8 cellular contexts compared by ENCODE assay signal in the genomic region with DNA sequence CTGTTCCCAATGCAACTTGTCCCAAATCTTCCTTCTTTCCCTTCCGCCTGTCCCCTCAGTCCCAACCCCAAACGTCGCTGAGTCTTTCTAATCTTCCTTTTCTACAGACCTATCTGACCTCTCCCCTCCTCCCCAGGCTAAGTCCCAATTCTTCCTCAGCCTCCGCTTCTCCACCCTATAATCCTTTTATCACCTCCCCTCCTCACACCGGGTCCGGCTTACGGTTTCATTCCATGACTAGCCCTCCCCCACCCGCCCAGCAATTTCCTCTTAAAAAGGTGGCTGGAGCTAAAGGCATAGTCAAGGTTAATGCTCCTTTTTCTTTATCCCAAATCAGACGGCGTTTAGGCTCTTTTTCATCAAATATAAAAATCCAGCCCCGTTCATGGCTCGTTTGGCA.
DNase-seq lines count a peak whose midpoint lies in the region; ATAC-seq and TF ChIP-seq lines count a peak whose summit lies in the region.
"Not testable (repeated sequence)": the region's sequence is repeated elsewhere in the genome, so short reads cannot be mapped to it uniquely, and the experiment has no call there.

No MANE protein-coding gene starts in this region.

- not testable (repeated sequence) for H2AK5ac ChIP-seq in H9 (ENCODE audit: insufficient read length, low read length)
- H2AK5ac ChIP-seq in IMR-90 (ENCODE audit: low read depth, low read length): peak overlapping the region; percentile 33; the same call in 1 of the 2 replicates

- not testable (repeated sequence) for H2BK120ac ChIP-seq in H9 (ENCODE audit: low read depth, low read length, poor library complexity, severe bottlenecking); IMR-90 (ENCODE audit: low read depth, low read length)

- H4K20me1 ChIP-seq in H9 (ENCODE audit: control insufficient read depth, insufficient read depth, insufficient read length); IMR-90 (ENCODE audit: insufficient read depth, low read length): not testable (repeated sequence)

- not testable (repeated sequence) for H3K18ac ChIP-seq in H9 (ENCODE audit: insufficient read length, low read depth, low read length); IMR-90 (ENCODE audit: low read depth, low read length)

- not testable (repeated sequence) for H3K27me3 Mint-ChIP-seq in H9 (ENCODE audit: low read depth); activated CD4-positive, alpha-beta T cell treated with anti-CD3 and anti-CD28 coated beads, Interleukin-2, amount 10 ng/mL, durations not matched to agents 24 days and 14 days; MCF 10A (ENCODE audit: insufficient read depth, unreplicated experiment); stimulated activated memory B cell treated with anti-CD40 and anti-IgM and Interleukin-4, amounts not matched to agents 10 μg/mL and 1 μg/mL and 100 μg/mL, for 72 hours

- CTCF ChIA-PET in IMR-90 (lab: Yijun Ruan, JAX); Panc1 (lab: Charles Lee); MCF 10A (lab: Yijun Ruan, JAX): not testable (repeated sequence)

- H3K27ac Mint-ChIP-seq in H9: peak overlapping the region; percentile 97 to 100 (median 99)
- H3K27ac Mint-ChIP-seq in activated CD4-positive, alpha-beta T cell treated with anti-CD3 and anti-CD28 coated beads, Interleukin-2, amount 10 ng/mL, durations not matched to agents 24 days and 14 days: peak overlapping the region; percentile 26
- peak overlapping the region; percentile 77 for H3K27ac Mint-ChIP-seq in MCF 10A (ENCODE audit: low read depth, unreplicated experiment)
- H3K27ac Mint-ChIP-seq in stimulated activated memory B cell treated with anti-CD40 and anti-IgM and Interleukin-4, amounts not matched to agents 10 μg/mL and 1 μg/mL and 100 μg/mL, for 72 hours: peak overlapping the region; percentile 8

- not testable (repeated sequence) for H3K9me3 Mint-ChIP-seq in H9; activated CD4-positive, alpha-beta T cell treated with anti-CD3 and anti-CD28 coated beads, Interleukin-2, amount 10 ng/mL, durations not matched to agents 24 days and 14 days; MCF 10A (ENCODE audit: unreplicated experiment); stimulated activated memory B cell treated with anti-CD40 and anti-IgM and Interleukin-4, amounts not matched to agents 10 μg/mL and 1 μg/mL and 100 μg/mL, for 72 hours

- H3K9ac ChIP-seq in H9 (ENCODE audit: extremely low read depth, insufficient read length, low read length); IMR-90 (ENCODE audit: low read depth, low read length): not testable (repeated sequence)
- peak overlapping the region; percentile 77; the same call in 1 of the 2 replicates for H3K9ac ChIP-seq in iPS-20b (ENCODE audit: low read depth, low read length)

- not testable (repeated sequence) for H4K5ac ChIP-seq in H9 (ENCODE audit: insufficient read length, low read depth, low read length); IMR-90 (ENCODE audit: low read depth, low read length)

- H3K79me1 ChIP-seq in H9 (ENCODE audit: insufficient read depth, low read depth, low read length, poor library complexity, severe bottlenecking); IMR-90 (ENCODE audit: low read depth in 1 of 2, low read length in 2 of 2): not testable (repeated sequence)

- not testable (repeated sequence) for TF ChIP-seq CTCF in H9 (conservative IDR thresholded peaks at IDR 0.05); IMR-90 (conservative IDR thresholded peaks at IDR 0.05; ENCODE audit: low read depth, low read length); Panc1 (IDR thresholded peaks at IDR 0.05); MCF 10A (IDR thresholded peaks at IDR 0.05; ENCODE audit: unreplicated experiment)

- not testable (repeated sequence) for H3K4ac ChIP-seq in H9 (ENCODE audit: low read depth, low read length); IMR-90 (ENCODE audit: low read depth, low read length)

- H2AK9ac ChIP-seq in IMR-90 (replicated peaks; ENCODE audit: low read depth, low read length, poor library complexity): not testable (repeated sequence)

- BruUV-seq in IMR-90 (replicated peaks; lab: Mats Ljungman, UMichigan); Panc1 (replicated peaks; lab: Mats Ljungman, UMichigan); MCF 10A (replicated peaks; lab: Mats Ljungman, UMichigan): not testable (repeated sequence)

- not testable (repeated sequence) for H3K56ac ChIP-seq in H9 (ENCODE audit: insufficient read length, low read depth, low read length); IMR-90 (ENCODE audit: extremely low read depth, insufficient read depth, low read length)

- not testable (repeated sequence) for H3T11ph ChIP-seq in H9 (ENCODE audit: low read length)

- WGBS in H9 (ENCODE audit: extremely low coverage, insufficient read length, low lambda C conversion rate): no CpG with 5 or more reads among the region's 12 CpGs
- 94% methylated on average over 7 of the region's 12 CpGs; no CpG with 5 or more reads in 1 of the 2 experiments for WGBS in IMR-90 (ENCODE audit: extremely low coverage in 2 of 2, insufficient read length in 1 of 2), 2 experiments

- H3K23me2 ChIP-seq in H9 (ENCODE audit: insufficient read length, low read depth, low read length, poor library complexity, severe bottlenecking): not testable (repeated sequence)

- not testable (repeated sequence) for H3K4me1 ChIP-seq in H9 (ENCODE audit: insufficient read depth, low read length)
- H3K4me1 ChIP-seq in IMR-90 (ENCODE audit: control insufficient read depth, insufficient read depth, low read length) (peaks cover 12% of the 10 kb centered on the region), Panc1 (ENCODE audit: control insufficient read depth, insufficient read depth, low read length) (peaks cover 35% of the 10 kb centered on the region), iPS-20b (ENCODE audit: insufficient read depth, low read length) (peaks cover 25% of the 10 kb centered on the region)

- not testable (repeated sequence) for H3K14ac ChIP-seq in H9 (ENCODE audit: insufficient read depth, low read length); IMR-90 (replicated peaks; ENCODE audit: low read depth, low read length)

- not testable (repeated sequence) for H3K36me3 Mint-ChIP-seq in H9 (ENCODE audit: insufficient read depth in 1 of 3, low read depth in 3 of 3); activated CD4-positive, alpha-beta T cell treated with anti-CD3 and anti-CD28 coated beads, Interleukin-2, amount 10 ng/mL, durations not matched to agents 24 days and 14 days (ENCODE audit: low read depth); MCF 10A (ENCODE audit: insufficient read depth, unreplicated experiment); stimulated activated memory B cell treated with anti-CD40 and anti-IgM and Interleukin-4, amounts not matched to agents 10 μg/mL and 1 μg/mL and 100 μg/mL, for 72 hours

- H2BK12ac ChIP-seq in H9 (ENCODE audit: insufficient read length, low read depth, low read length): not testable (repeated sequence)

- not testable (repeated sequence) for H3K9me3 ChIP-seq in H9 (ENCODE audit: control insufficient read depth, low read depth, low read length); IMR-90 (ENCODE audit: control insufficient read depth, insufficient read depth, low read length); Panc1 (ENCODE audit: control insufficient read depth, insufficient read depth, low read depth, low read length); iPS-20b (ENCODE audit: insufficient read depth, low read depth, low read length)

- not testable (repeated sequence) for H3K4me2 ChIP-seq in H9 (ENCODE audit: insufficient read depth, insufficient read length, low read length); IMR-90 (ENCODE audit: low read depth, low read length)

- POLR2A ChIA-PET in IMR-90 (lab: Charles Lee; ENCODE audit: unreplicated experiment); Panc1 (lab: Charles Lee); MCF 10A (lab: Yijun Ruan, JAX): not testable (repeated sequence)

- H3K4me1 Mint-ChIP-seq in H9 (peaks cover 78 to 82% of the 10 kb centered on the region in 2 experiments), MCF 10A (ENCODE audit: insufficient read depth, unreplicated experiment) (peaks cover 30% of the 10 kb centered on the region)
- peaks cover 20% of the 10 kb centered on the region for H3K4me1 Mint-ChIP-seq in activated CD4-positive, alpha-beta T cell treated with anti-CD3 and anti-CD28 coated beads, Interleukin-2, amount 10 ng/mL, durations not matched to agents 24 days and 14 days
- H3K4me1 Mint-ChIP-seq in stimulated activated memory B cell treated with anti-CD40 and anti-IgM and Interleukin-4, amounts not matched to agents 10 μg/mL and 1 μg/mL and 100 μg/mL, for 72 hours: peaks cover 13% of the 10 kb centered on the region

- not testable (repeated sequence) for H3K79me2 ChIP-seq in H9 (ENCODE audit: insufficient read depth, low read length)

- H3K27ac ChIP-seq in H9 (ENCODE audit: insufficient read length, low read depth, low read length); IMR-90 (ENCODE audit: insufficient read depth, low read length); iPS-20b (ENCODE audit: low read length): not testable (repeated sequence)
- peak overlapping the region; percentile 81; the same call in 1 of the 2 replicates for H3K27ac ChIP-seq in Panc1 (ENCODE audit: low read length)

- ATAC-seq in IMR-90 (ENCODE audit: low read depth); Panc1; stimulated activated memory B cell treated with anti-CD40 and anti-IgM and Interleukin-4, amounts not matched to agents 10 μg/mL and 1 μg/mL and 100 μg/mL, for 72 hours: not testable (repeated sequence)

- not testable (repeated sequence) for H3K36me3 ChIP-seq in IMR-90 (ENCODE audit: control insufficient read depth, insufficient read depth, low read length); Panc1 (ENCODE audit: control insufficient read depth, insufficient read depth, low read length); iPS-20b (ENCODE audit: insufficient read depth, low read depth, low read length)

- dilution Hi-C loops in IMR-90 (cut with HindIII; ENCODE audit: low sequenced_read_pairs, unreplicated experiment): not testable (repeated sequence)

- not testable (repeated sequence) for H4K8ac ChIP-seq in H9 (replicated peaks; ENCODE audit: insufficient read length, low read depth, low read length); IMR-90 (ENCODE audit: low read depth in 2 of 2, low read length in 2 of 2)

- H2AFZ ChIP-seq in H9 (ENCODE audit: low read length); IMR-90 (replicated peaks; ENCODE audit: low read length, poor library complexity): not testable (repeated sequence)

- intact Hi-C loops in IMR-90 (cut with micrococcal nuclease); Panc1 (cut with micrococcal nuclease; ENCODE audit: unreplicated experiment); MCF 10A (cut with micrococcal nuclease): not testable (repeated sequence)
- intact Hi-C loops in activated CD4-positive, alpha-beta T cell treated with anti-CD3 and anti-CD28 coated beads, Interleukin-2, amount 10 ng/mL, durations not matched to agents 24 days and 14 days (cut with micrococcal nuclease): loop anchor here (2.0 kb wide), 1 partner anchor 55 kb away; no protein-coding TSS in a partner anchor

- H4K91ac ChIP-seq in H9 (ENCODE audit: insufficient read length, low read depth, low read length); IMR-90 (ENCODE audit: insufficient read depth, low read depth, low read length): not testable (repeated sequence)

- H3K4me3 Mint-ChIP-seq in H9: peak overlapping the region in 1 of 2 experiments; percentile 23; a peak in 2 of 5 replicates
- not testable (repeated sequence) for H3K4me3 Mint-ChIP-seq in activated CD4-positive, alpha-beta T cell treated with anti-CD3 and anti-CD28 coated beads, Interleukin-2, amount 10 ng/mL, durations not matched to agents 24 days and 14 days; MCF 10A (ENCODE audit: unreplicated experiment); stimulated activated memory B cell treated with anti-CD40 and anti-IgM and Interleukin-4, amounts not matched to agents 10 μg/mL and 1 μg/mL and 100 μg/mL, for 72 hours

- H2BK15ac ChIP-seq in H9 (ENCODE audit: low read depth, low read length); IMR-90 (ENCODE audit: low read depth, low read length): not testable (repeated sequence)

- DNase-seq in ELF-1 (ENCODE audit: low read depth, low spot score): peak; percentile 36
- not testable (repeated sequence) for DNase-seq in H9; IMR-90; Panc1 (ENCODE audit: low read depth, low spot score); activated CD4-positive, alpha-beta T cell treated with anti-CD3 and anti-CD28 coated beads, Interleukin-2, amount 10 ng/mL, durations not matched to agents 24 days and 14 days; MCF 10A (ENCODE audit: unreplicated experiment)

- H2BK5ac ChIP-seq in H9 (ENCODE audit: insufficient read length, low read length); IMR-90 (ENCODE audit: low read depth, low read length, poor library complexity, severe bottlenecking): not testable (repeated sequence)

- not testable (repeated sequence) for H3K9me1 ChIP-seq in IMR-90 (ENCODE audit: insufficient read depth, low read length)

- H3K23ac ChIP-seq in H9 (ENCODE audit: insufficient read length, low read depth, low read length); IMR-90 (ENCODE audit: low read depth, low read length): not testable (repeated sequence)

- H3K27me3 ChIP-seq in H9 (ENCODE audit: insufficient read depth, low read length); IMR-90 (ENCODE audit: control insufficient read depth, insufficient read depth, low read length); Panc1 (ENCODE audit: control insufficient read depth, insufficient read depth, low read length); iPS-20b (ENCODE audit: insufficient read depth, low read length): not testable (repeated sequence)

- H2BK20ac ChIP-seq in H9 (ENCODE audit: low read depth, low read length, poor library complexity, severe bottlenecking); IMR-90 (ENCODE audit: low read depth, low read length): not testable (repeated sequence)

- TF ChIP-seq POLR2A in IMR-90 (IDR thresholded peaks at IDR 0.05; ENCODE audit: low read depth, low read length): not testable (repeated sequence)

- H3K4me3 ChIP-seq in IMR-90 (ENCODE audit: insufficient read depth, low read depth, low read length); Panc1 (ENCODE audit: low read depth in 2 of 2, low read length in 2 of 2); iPS-20b (ENCODE audit: low read length): not testable (repeated sequence)

- TF ChIP-seq RAD21 in IMR-90 (IDR thresholded peaks at IDR 0.05; ENCODE audit: low read length): not testable (repeated sequence)

- in situ Hi-C loops in IMR-90 (cut with MboI; ENCODE audit: low sequenced_read_pairs); Panc1 (cut with HindIII; ENCODE audit: low pct_unique_long_range_greater_than_20kb, low sequenced_read_pairs): not testable (repeated sequence)

Comparison
In these comparisons a context has a peak if more than half of its experiments do, and no peak if none do; other contexts are left out.
1. H3K27ac Mint-ChIP-seq: peak in every context shown above with its lines; median percentile 99 in H9; 77 in MCF 10A; 26 in activated CD4-positive, alpha-beta T cell treated with anti-CD3 and anti-CD28 coated beads, Interleukin-2, amount 10 ng/mL, durations not matched to agents 24 days and 14 days; 8 in stimulated activated memory B cell treated with anti-CD40 and anti-IgM and Interleukin-4, amounts not matched to agents 10 μg/mL and 1 μg/mL and 100 μg/mL, for 72 hours.